20 cellular contexts compared by ENCODE assay signal in genomic region chr2:46929612-46930011, GRCh38.
"Had no signal": no experiment of that assay in that cellular context is flagged by ENCODE, and none has a peak within 500 bp of the region (broad histone marks: within the 10 kb centered on the region; RNA-seq: fewer than 3 reads in every experiment).

No MANE protein-coding gene starts in this region.

- H3K4me3 Mint-ChIP-seq: activated B cell treated with CpG ODN at 0.5 μM for 24 hours; activated CD4-positive, alpha-beta memory T cell treated with anti-CD3 and anti-CD28 coated beads, Interleukin-2, amount 10 ng/mL, durations not matched to agents 7 days and 5 days; activated naive CD4-positive, alpha-beta T cell treated with anti-CD3 and anti-CD28 coated beads, Interleukin-2, amount 10 ng/mL, durations not matched to agents 7 days and 5 days; activated naive CD8-positive, alpha-beta T cell treated with anti-CD3 and anti-CD28 coated beads for 36 hours; activated T-helper 17 cell treated with anti-CD3 and anti-CD28 coated beads, Interleukin-2, amount 50 U/mL, for 72 hours had no signal

- ATAC-seq: activated T-helper 17 cell treated with anti-CD3 and anti-CD28 coated beads, Interleukin-2, amount 50 U/mL, for 72 hours had no signal

- DNase-seq: activated B cell treated with CpG ODN at 0.5 μM for 24 hours; activated CD4-positive, alpha-beta memory T cell treated with anti-CD3 and anti-CD28 coated beads, Interleukin-2, amount 10 ng/mL, durations not matched to agents 7 days and 5 days; activated CD4-positive, alpha-beta T cell treated with anti-CD3 and anti-CD28 coated beads, Interleukin-2, amount 50 U/mL, for 1 hour; activated gamma-delta T cell treated with Interleukin-2 at 50 U/mL for 16 hours; activated naive CD4-positive, alpha-beta T cell treated with anti-CD3 and anti-CD28 coated beads, Interleukin-2, amount 10 ng/mL, durations not matched to agents 7 days and 5 days; activated naive CD8-positive, alpha-beta T cell treated with anti-CD3 and anti-CD28 coated beads for 36 hours; activated T-cell treated with anti-CD3 and anti-CD28 coated beads for 4 hours; activated T-cell treated with anti-CD3 and anti-CD28 coated beads, Interleukin-2, amount 50 U/mL, for 48 hours; brain microvascular endothelial cell; cerebellar nuclear complex; MG63; MV-4-11; NCI-H1105; NCI-H1436; NCI-H1694 treated with DMSO at 0.1 percent for 48 hours; NCI-H2029 treated with DMSO at 0.1 percent for 48 hours; SIG-M5; T-helper 2 cell; T1000 had no signal

- H3K4me3 ChIP-seq: MG63 had no signal

- H3K4me1 Mint-ChIP-seq: activated CD4-positive, alpha-beta memory T cell treated with anti-CD3 and anti-CD28 coated beads, Interleukin-2, amount 10 ng/mL, durations not matched to agents 7 days and 5 days; activated naive CD4-positive, alpha-beta T cell treated with anti-CD3 and anti-CD28 coated beads, Interleukin-2, amount 10 ng/mL, durations not matched to agents 7 days and 5 days; activated T-helper 17 cell treated with anti-CD3 and anti-CD28 coated beads, Interleukin-2, amount 50 U/mL, for 72 hours had no signal

- H3K36me3 ChIP-seq: brain microvascular endothelial cell had no signal

- H3K27ac Mint-ChIP-seq: activated B cell treated with CpG ODN at 0.5 μM for 24 hours; activated CD4-positive, alpha-beta memory T cell treated with anti-CD3 and anti-CD28 coated beads, Interleukin-2, amount 10 ng/mL, durations not matched to agents 7 days and 5 days; activated naive CD4-positive, alpha-beta T cell treated with anti-CD3 and anti-CD28 coated beads, Interleukin-2, amount 10 ng/mL, durations not matched to agents 7 days and 5 days; activated naive CD8-positive, alpha-beta T cell treated with anti-CD3 and anti-CD28 coated beads for 36 hours; activated T-helper 17 cell treated with anti-CD3 and anti-CD28 coated beads, Interleukin-2, amount 50 U/mL, for 72 hours had no signal

- H3K27me3 ChIP-seq: brain microvascular endothelial cell, MG63 had no signal

- H3K27me3 Mint-ChIP-seq: activated B cell treated with CpG ODN at 0.5 μM for 24 hours; activated CD4-positive, alpha-beta memory T cell treated with anti-CD3 and anti-CD28 coated beads, Interleukin-2, amount 10 ng/mL, durations not matched to agents 7 days and 5 days; activated naive CD4-positive, alpha-beta T cell treated with anti-CD3 and anti-CD28 coated beads, Interleukin-2, amount 10 ng/mL, durations not matched to agents 7 days and 5 days; activated naive CD8-positive, alpha-beta T cell treated with anti-CD3 and anti-CD28 coated beads for 36 hours; activated T-helper 17 cell treated with anti-CD3 and anti-CD28 coated beads, Interleukin-2, amount 50 U/mL, for 72 hours had no signal

- H3K27ac ChIP-seq: brain microvascular endothelial cell had no signal
